Comparison of ENCODE assay signal across 10 cellular contexts in genomic region chr7:131026297-131027003, GRCh38.
A peak's percentile ranks its signal among the peaks of the same experiment; 100 is the strongest.
DNase-seq lines count a peak whose midpoint lies in the region; FAIRE-seq and TF ChIP-seq lines count a peak whose summit lies in the region.
"Had no signal": no experiment of that assay in that cellular context is flagged by ENCODE, and none has a peak within 500 bp of the region (broad histone marks: within the 10 kb centered on the region; RNA-seq: fewer than 3 reads in every experiment).

No MANE protein-coding gene starts in this region.

- no peaks in the 10 kb centered on the region for H3K9me2 ChIP-seq in GM23248 (ENCODE audit: insufficient read depth)

- intact Hi-C loops in stomach (cut with DNase I; ENCODE audit: low total_unique reads) = no loop called here

- H3K4me3 ChIP-seq in GM23248 (peak overlapping the region; percentile 47), SK-N-MC (peak overlapping the region; percentile 53; the same call in 1 of the 2 replicates), stomach (no peak overlapping the region)

- H3K79me2 ChIP-seq in GM23248 (ENCODE audit: insufficient read depth) = peaks cover 94% of the 10 kb centered on the region

- no peaks in the 10 kb centered on the region for H4K20me1 ChIP-seq in GM23248 (ENCODE audit: insufficient read depth)

- FAIRE-seq in D721Med (lab: Jason Lieb, UNC) = no peak

- peaks cover 2% of the 10 kb centered on the region for H3K9me3 Mint-ChIP-seq in glutamatergic neuron (ENCODE audit: unreplicated experiment)
- H3K9me3 Mint-ChIP-seq: nephron had no signal

- H3K4me3 Mint-ChIP-seq in glutamatergic neuron (ENCODE audit: unreplicated experiment) = no peak overlapping the region
- H3K4me3 Mint-ChIP-seq: activated naive CD8-positive, alpha-beta T cell treated with anti-CD3 and anti-CD28 coated beads, Interleukin-2, amount 10 ng/mL, durations not matched to agents 7 days and 5 days; nephron had no signal

- in situ Hi-C loops in GM23248 (cut with MboI) = no loop called here

- H3K9ac ChIP-seq in GM23248 (peak overlapping the region; percentile 79), SK-N-MC (ENCODE audit: insufficient read length) (peak overlapping the region; percentile 28)

- H2AFZ ChIP-seq in GM23248 = no peak overlapping the region

- H3K27ac ChIP-seq in GM23248 (peak overlapping the region; percentile 97), SK-N-MC (peak overlapping the region; percentile 97), stomach (peak overlapping the region in 1 of 5 donors; percentile 47)

- no peak for TF ChIP-seq EP300 in stomach (IDR thresholded peaks at IDR 0.05)

- TF ChIP-seq POLR2A in stomach (IDR thresholded peaks at IDR 0.05) = no peak

- H3K36me3 Mint-ChIP-seq in glutamatergic neuron (ENCODE audit: unreplicated experiment) = no peaks in the 10 kb centered on the region

- TF ChIP-seq CTCF in glutamatergic neuron (IDR thresholded peaks at IDR 0.05; ENCODE audit: partially characterized antibody, unreplicated experiment) (no peak), stomach (IDR thresholded peaks at IDR 0.05) (no peak), D721Med (IDR thresholded peaks at IDR 0.05; ENCODE audit: insufficient read depth, missing control alignments) (no peak)

- H3K9me3 ChIP-seq in GM23248 (ENCODE audit: low read depth) (no peaks in the 10 kb centered on the region), SK-N-MC (ENCODE audit: low read depth, low read length) (no peaks in the 10 kb centered on the region), stomach (no peaks in the 10 kb centered on the region)

- H3K27ac Mint-ChIP-seq in glutamatergic neuron (ENCODE audit: unreplicated experiment) = peak overlapping the region; percentile 95
- H3K27ac Mint-ChIP-seq: nephron had no signal

- H3K4me1 ChIP-seq in GM23248 (ENCODE audit: insufficient read depth) (peaks cover 34% of the 10 kb centered on the region), stomach (peaks cover 23 to 76% (median 41%) of the 10 kb centered on the region in 4 donors)

- H3K36me3 ChIP-seq in GM23248 (ENCODE audit: low read depth) = peaks cover 10% of the 10 kb centered on the region; the same call in 1 of the 2 replicates
- H3K36me3 ChIP-seq in SK-N-MC (ENCODE audit: insufficient read depth, low read length) = peaks cover 9% of the 10 kb centered on the region
- H3K36me3 ChIP-seq in stomach = peaks cover 0 to 17% (median 6%) of the 10 kb centered on the region in 4 donors

- DNase-seq in Daoy (ENCODE audit: low read depth) = peak; percentile 30
- DNase-seq in GM23248 = peak; percentile 95
- DNase-seq in SK-N-MC (ENCODE audit: low read depth, low spot score) = no peak
- no peak for DNase-seq in glutamatergic neuron
- no peak for DNase-seq in AG08395 (ENCODE audit: low spot score)
- DNase-seq in 8988T = no peak
- no peak for DNase-seq in stomach
- no peak for DNase-seq in D721Med (ENCODE audit: insufficient read length, low spot score)
- DNase-seq: activated naive CD8-positive, alpha-beta T cell treated with anti-CD3 and anti-CD28 coated beads, Interleukin-2, amount 10 ng/mL, durations not matched to agents 7 days and 5 days had no signal

- peaks cover 48% of the 10 kb centered on the region for H3F3A ChIP-seq in GM23248 (ENCODE audit: insufficient read depth)

- 25 to 28% methylated on average over 7 of the region's 7 CpGs for WGBS in GM23248 (ENCODE audit: low coverage in 1 of 2, low lambda C conversion rate in 2 of 2, missing lambda C conversion rate in 2 of 2), 2 experiments
- 74 to 84% (median 80%) methylated on average over 7 of the region's 7 CpGs for WGBS in stomach, 5 donors

- H3K4me2 ChIP-seq in GM23248 (ENCODE audit: unreplicated experiment) = peak overlapping the region; percentile 68

- peaks cover 3% of the 10 kb centered on the region for H3K27me3 Mint-ChIP-seq in glutamatergic neuron (ENCODE audit: unreplicated experiment)
- H3K27me3 Mint-ChIP-seq: activated naive CD8-positive, alpha-beta T cell treated with anti-CD3 and anti-CD28 coated beads, Interleukin-2, amount 10 ng/mL, durations not matched to agents 7 days and 5 days had no signal

- peaks cover 23% of the 10 kb centered on the region for H3K4me1 Mint-ChIP-seq in glutamatergic neuron (ENCODE audit: low read depth, unreplicated experiment)
- H3K4me1 Mint-ChIP-seq: nephron had no signal

- H3K27me3 ChIP-seq in GM23248 (replicated peaks; ENCODE audit: insufficient read depth) (no peaks in the 10 kb centered on the region), stomach (no peaks in the 10 kb centered on the region)

Comparison
In these comparisons a context has a peak if more than half of its experiments do, and no peak if none do; other contexts are left out.
1. DNase-seq: peak in Daoy (single experiment) and GM23248 (single experiment); none in SK-N-MC (single experiment), glutamatergic neuron (single experiment), AG08395 (single experiment), 8988T (single experiment), stomach (single experiment) and D721Med (single experiment).
2. H3K4me3 ChIP-seq: peak in GM23248 (single experiment) and SK-N-MC (single experiment); none in stomach (0 of 4).